14 cellular contexts compared by ENCODE assay signal in genomic region chr10:34156781-34157425, GRCh38.
DNase-seq lines count a peak whose midpoint lies in the region; ATAC-seq, FAIRE-seq and TF ChIP-seq lines count a peak whose summit lies in the region.
"Had no signal": no experiment of that assay in that cellular context is flagged by ENCODE, and none has a peak within 500 bp of the region (broad histone marks: within the 10 kb centered on the region; RNA-seq: fewer than 3 reads in every experiment).

No MANE protein-coding gene starts in this region.

- in situ Hi-C loops in HepG2 (cut with HindIII; ENCODE audit: extremely low pct_ligation_motif_present, low pct_unique_long_range_greater_than_20kb), result no loop called here

- H3K4me3 ChIP-seq in A549 (no peak overlapping the region), LNCaP clone FGC (ENCODE audit: low read depth, low read length) (no peak overlapping the region), choroid plexus epithelial cell (ENCODE audit: low read depth, low read length) (no peak overlapping the region), HepG2 (replicated peaks in 1 of 3; ENCODE audit: insufficient read depth in 1 of 3, low read depth in 2 of 3, low read length in 3 of 3) (no peak overlapping the region)
- H3K4me3 ChIP-seq: thyroid gland had no signal

- peak overlapping the region in 1 of 2 experiments; percentile 14; a peak in 2 of 6 replicates for H3K27ac ChIP-seq in A549
- no peak overlapping the region for H3K27ac ChIP-seq in HepG2 (ENCODE audit: extremely low read length, insufficient read depth, low read length)
- H3K27ac ChIP-seq: thyroid gland had no signal

- H3K36me3 ChIP-seq in HepG2 (replicated peaks in 1 of 2; ENCODE audit: control insufficient read depth in 1 of 2, insufficient read depth in 2 of 2, low read length in 2 of 2), result no peaks in the 10 kb centered on the region
- H3K36me3 ChIP-seq: thyroid gland had no signal

- WGBS in A549 (ENCODE audit: missing lambda C conversion rate), result 54% methylated on average over 6 of the region's 6 CpGs
- WGBS in HepG2 (ENCODE audit: low lambda C conversion rate), result 71% methylated on average over 6 of the region's 6 CpGs

- H3K27me3 ChIP-seq in HepG2 (ENCODE audit: control insufficient read depth in 1 of 2, insufficient read depth in 2 of 2, low read length in 2 of 2), result no peaks in the 10 kb centered on the region
- H3K27me3 ChIP-seq: thyroid gland had no signal

- TF ChIP-seq CTCF in A549 (IDR thresholded peaks at IDR 0.05) (no peak), LNCaP clone FGC (IDR thresholded peaks at IDR 0.05; ENCODE audit: control insufficient read depth, extremely low read depth, insufficient read depth) (peak; percentile 30), choroid plexus epithelial cell (conservative IDR thresholded peaks at IDR 0.05; ENCODE audit: low read depth, low read length) (peak; percentile 56), HepG2 (CRISPR knock-in tag; IDR thresholded peaks at IDR 0.05) (no peak)

- H3K9me3 ChIP-seq in A549 (no peaks in the 10 kb centered on the region), HepG2 (ENCODE audit: low read length) (no peaks in the 10 kb centered on the region)
- H3K9me3 ChIP-seq: thyroid gland had no signal

- intact Hi-C loops in HepG2 (cut with micrococcal nuclease; ENCODE audit: unreplicated experiment), result no loop called here
- intact Hi-C loops in posterior vena cava (cut with DNase I), result no loop called here

- no peak overlapping the region for H3K9ac ChIP-seq in HepG2 (ENCODE audit: insufficient read depth, low read depth, low read length)

- CTCF ChIA-PET in A549 (lab: Yijun Ruan, JAX) (no interaction called here), HepG2 (lab: Yijun Ruan, JAX; ENCODE audit: low intra/inter-chr PET ratio, low total read pairs) (no interaction called here)

- H3K4me1 ChIP-seq in A549 (peaks cover 15% of the 10 kb centered on the region), HepG2 (ENCODE audit: insufficient read depth, low read length) (peaks cover 30% of the 10 kb centered on the region)

- H3K4me2 ChIP-seq in A549, result peak overlapping the region; percentile 41
- H3K4me2 ChIP-seq in HepG2 (ENCODE audit: low read depth, low read length), result no peak overlapping the region

- peak; percentile 80 to 88 for ATAC-seq in A549
- ATAC-seq in HepG2, result peak; percentile 36; the same call in 2 of the 3 replicates
- no peak for ATAC-seq in GM21576 (IDR thresholded peaks at IDR 0.05; ENCODE audit: unreplicated experiment)
- ATAC-seq in GM18861 (IDR thresholded peaks at IDR 0.05; ENCODE audit: unreplicated experiment), result no peak

- no peaks in the 10 kb centered on the region for H4K20me1 ChIP-seq in HepG2 (ENCODE audit: insufficient read depth, low read length)

- TF ChIP-seq EP300 in A549 (IDR thresholded peaks at IDR 0.05) (no peak), HepG2 (IDR thresholded peaks at IDR 0.05; ENCODE audit: low read depth in 2 of 2, low read length in 2 of 2) (no peak), HepG2 (CRISPR knock-in tag; IDR thresholded peaks at IDR 0.05; ENCODE audit: borderline replicate concordance) (no peak)

- H3K79me2 ChIP-seq in HepG2 (ENCODE audit: insufficient read depth, low read length), result no peaks in the 10 kb centered on the region

- POLR2A ChIA-PET in A549 (lab: Yijun Ruan, JAX) (no interaction called here), HepG2 (lab: Yijun Ruan, JAX) (no interaction called here)

- DNase-seq in A549 (ENCODE audit: low read depth in 1 of 2, low spot score in 1 of 2), result peak; percentile 11 to 54
- DNase-seq in LNCaP clone FGC (ENCODE audit: low read depth), result peak; percentile 77
- DNase-seq in choroid plexus epithelial cell (ENCODE audit: low read depth), result peak; percentile 73
- no peak for DNase-seq in HepG2 (ENCODE audit: low spot score)
- no peak for DNase-seq in posterior vena cava (ENCODE audit: low spot score)
- no peak for DNase-seq in stimulated activated CD4-positive, alpha-beta T cell treated with anti-CD3 and anti-CD28 coated beads, Interleukin-4, amount 100 ng/mL, for 24 hours
- DNase-seq: head of caudate nucleus, NCI-H1092 treated with DMSO at 0.1 percent for 48 hours, retina, SW 1271, thyroid gland had no signal

- H2AFZ ChIP-seq in HepG2 (ENCODE audit: low read length), result no peak overlapping the region

- no TSS peak for BruUV-seq in HepG2 (replicated peaks; lab: Mats Ljungman, UMichigan)

- FAIRE-seq in A549 (lab: Jason Lieb, UNC) (no peak), HepG2 (lab: Jason Lieb, UNC) (peak; percentile 18)
- FAIRE-seq: colon had no signal

- TF ChIP-seq RAD21 in A549 (conservative IDR thresholded peaks at IDR 0.05 in 1 of 2, IDR thresholded peaks at IDR 0.05 in 1 of 2), result peak in 1 of 2 experiments; percentile 28; a peak in 2 of 5 replicates
- TF ChIP-seq RAD21 in HepG2 (CRISPR knock-in tag; IDR thresholded peaks at IDR 0.05), result no peak

- TF ChIP-seq POLR2A in A549 (IDR thresholded peaks at IDR 0.05; ENCODE audit: low read length), result no peak
- no peak for TF ChIP-seq POLR2A in HepG2 (IDR thresholded peaks at IDR 0.05; ENCODE audit: insufficient read depth in 1 of 2, low read depth in 2 of 2, low read length in 2 of 2)

TF ChIP-seq in A549, 52 proteins besides CTCF, POLR2A, EP300 and RAD21:
- TF ChIP-seq POLR2AphosphoS2 (conservative IDR thresholded peaks at IDR 0.05; ENCODE audit: low read length) (no peak), HOXB13 (CRISPR knock-in tag; IDR thresholded peaks at IDR 0.05; ENCODE audit: low read depth) (no peak), RFX5 (IDR thresholded peaks at IDR 0.05) (no peak), HES2 (IDR thresholded peaks at IDR 0.05) (no peak), RNF2 (IDR thresholded peaks at IDR 0.05; ENCODE audit: borderline replicate concordance, low read depth) (no peak), CBX8 (IDR thresholded peaks at IDR 0.05) (no peak), ZSCAN20 (CRISPR knock-in tag; IDR thresholded peaks at IDR 0.05) (no peak), KDM5A (IDR thresholded peaks at IDR 0.05) (no peak), NPAS2 (CRISPR knock-in tag; IDR thresholded peaks at IDR 0.05; ENCODE audit: borderline replicate concordance) (no peak)

TF ChIP-seq in HepG2, 621 proteins besides CTCF, POLR2A, EP300 and RAD21 (continues in another document):
- TF ChIP-seq ATRX (CRISPR knock-in tag; IDR thresholded peaks at IDR 0.05; ENCODE audit: borderline replicate concordance) (no peak), IRF9 (CRISPR knock-in tag; IDR thresholded peaks at IDR 0.05; ENCODE audit: borderline replicate concordance) (no peak), ZXDC (CRISPR knock-in tag; IDR thresholded peaks at IDR 0.05) (no peak), ZNF577 (CRISPR knock-in tag; IDR thresholded peaks at IDR 0.05; ENCODE audit: borderline replicate concordance, low read depth) (no peak), SNAI1 (CRISPR knock-in tag; IDR thresholded peaks at IDR 0.05; ENCODE audit: borderline replicate concordance) (no peak), ZNF552 (CRISPR knock-in tag; IDR thresholded peaks at IDR 0.05; ENCODE audit: borderline replicate concordance) (no peak), DNMT1 (CRISPR knock-in tag; IDR thresholded peaks at IDR 0.05) (no peak), BRD4 (CRISPR knock-in tag; IDR thresholded peaks at IDR 0.05) (no peak), RARG (CRISPR knock-in tag; IDR thresholded peaks at IDR 0.05; ENCODE audit: low read depth) (no peak), ZNF775 (CRISPR knock-in tag; IDR thresholded peaks at IDR 0.05; ENCODE audit: borderline replicate concordance) (no peak), MIXL1 (CRISPR knock-in tag; IDR thresholded peaks at IDR 0.05) (no peak), HNRNPK (IDR thresholded peaks at IDR 0.05; ENCODE audit: low read depth, low read length, poor library complexity, severe bottlenecking) (no peak), ATF5 (CRISPR knock-in tag; IDR thresholded peaks at IDR 0.05; ENCODE audit: low read depth) (no peak), SP5 (CRISPR knock-in tag; IDR thresholded peaks at IDR 0.05; ENCODE audit: borderline replicate concordance, low read depth) (no peak), ZNF331 (CRISPR knock-in tag; IDR thresholded peaks at IDR 0.05) (no peak), ZNF878 (CRISPR knock-in tag; IDR thresholded peaks at IDR 0.05) (no peak), SMAD3 (CRISPR knock-in tag; IDR thresholded peaks at IDR 0.05) (no peak)

Comparison
In these comparisons a context has a peak if more than half of its experiments do, and no peak if none do; other contexts are left out.
1. ATAC-seq: peak in A549 (2 of 2) and HepG2 (single experiment); none in GM21576 (single experiment) and GM18861 (single experiment).
2. DNase-seq: peak in A549 (2 of 2), LNCaP clone FGC (single experiment) and choroid plexus epithelial cell (single experiment); none in HepG2 (single experiment), posterior vena cava (single experiment) and stimulated activated CD4-positive, alpha-beta T cell treated with anti-CD3 and anti-CD28 coated beads, Interleukin-4, amount 100 ng/mL, for 24 hours (single experiment).
3. CTCF ChIP-seq: peak in LNCaP clone FGC (single experiment) and choroid plexus epithelial cell (single experiment); none in A549 (single experiment) and HepG2 (single experiment).